In genomic region chr3:187989458-187990153, GRCh38 we compare ENCODE assay signal across 12 cellular contexts.
DNase-seq lines count a peak whose midpoint lies in the region; ATAC-seq and TF ChIP-seq lines count a peak whose summit lies in the region.
"Had no signal": no experiment of that assay in that cellular context is flagged by ENCODE, and none has a peak within 500 bp of the region (broad histone marks: within the 10 kb centered on the region; RNA-seq: fewer than 3 reads in every experiment).

No MANE protein-coding gene starts in this region.

- peak; percentile 13 for DNase-seq in activated naive CD4-positive, alpha-beta T cell treated with anti-CD3 and anti-CD28 coated beads, Interleukin-2, amount 10 ng/mL, durations not matched to agents 7 days and 5 days
- DNase-seq in activated naive CD4-positive, alpha-beta T cell treated with anti-CD3 and anti-CD28 coated beads, Interleukin-2, amount 50 U/mL, for 16 hours: no peak
- peak; percentile 95 for DNase-seq in NCI-H69 (lab: John Stamatoyannopoulos, UW)
- DNase-seq in upper lobe of right lung: no peak
- no peak for DNase-seq in effector memory CD4-positive, alpha-beta T cell
- no peak for DNase-seq in activated CD8-positive, alpha-beta memory T cell treated with anti-CD3 and anti-CD28 coated beads, Interleukin-2, amount 50 U/mL, for 4 hours
- DNase-seq in DMS114 treated with DMSO at 0.1 percent for 48 hours (lab: John Stamatoyannopoulos, UW; ENCODE audit: unreplicated experiment): no peak
- DNase-seq: activated CD8-positive, alpha-beta memory T cell treated with anti-CD3 and anti-CD28 coated beads, Interleukin-2, amount 10 ng/mL, durations not matched to agents 7 days and 5 days; naive thymus-derived CD4-positive, alpha-beta T cell; T-helper 9 cell had no signal

- H3K4me1 Mint-ChIP-seq in activated naive CD4-positive, alpha-beta T cell treated with anti-CD3 and anti-CD28 coated beads, Interleukin-2, amount 10 ng/mL, durations not matched to agents 7 days and 5 days: peaks cover 70% of the 10 kb centered on the region

- H3K27me3 Mint-ChIP-seq in activated naive CD4-positive, alpha-beta T cell treated with anti-CD3 and anti-CD28 coated beads, Interleukin-2, amount 10 ng/mL, durations not matched to agents 7 days and 5 days: peaks cover 5% of the 10 kb centered on the region
- H3K27me3 Mint-ChIP-seq: activated CD8-positive, alpha-beta memory T cell treated with anti-CD3 and anti-CD28 coated beads, Interleukin-2, amount 10 ng/mL, durations not matched to agents 7 days and 5 days; naive thymus-derived CD4-positive, alpha-beta T cell had no signal

- peaks cover 33% of the 10 kb centered on the region for H3K36me3 Mint-ChIP-seq in activated naive CD4-positive, alpha-beta T cell treated with anti-CD3 and anti-CD28 coated beads, Interleukin-2, amount 10 ng/mL, durations not matched to agents 7 days and 5 days
- H3K36me3 Mint-ChIP-seq: stimulated activated memory B cell treated with anti-CD40 and anti-IgM and Interleukin-4, amounts not matched to agents 10 μg/mL and 1 μg/mL and 100 μg/mL, for 72 hours had no signal

- no peak for TF ChIP-seq CTCF in upper lobe of right lung (IDR thresholded peaks at IDR 0.05)

- H3K4me3 Mint-ChIP-seq in activated naive CD4-positive, alpha-beta T cell treated with anti-CD3 and anti-CD28 coated beads, Interleukin-2, amount 10 ng/mL, durations not matched to agents 7 days and 5 days: no peak overlapping the region
- H3K4me3 Mint-ChIP-seq: activated CD8-positive, alpha-beta memory T cell treated with anti-CD3 and anti-CD28 coated beads, Interleukin-2, amount 10 ng/mL, durations not matched to agents 7 days and 5 days; stimulated activated memory B cell treated with anti-CD40 and anti-IgM and Interleukin-4, amounts not matched to agents 10 μg/mL and 1 μg/mL and 100 μg/mL, for 72 hours had no signal

- CTCF ChIA-PET in activated naive CD4-positive, alpha-beta T cell treated with anti-CD3 and anti-CD28 coated beads, Interleukin-2, amount 10 ng/mL, durations not matched to agents 7 days and 5 days (lab: Charles Lee): interaction anchor here (1.0 kb wide), 1 partner anchor 10 kb away, joined by 3 read pairs; no protein-coding TSS in a partner anchor

- peak overlapping the region; percentile 10 for H3K4me3 ChIP-seq in iPS-11a (ENCODE audit: low read depth, low read length)
- no peak overlapping the region for H3K4me3 ChIP-seq in upper lobe of right lung
- no peak overlapping the region for H3K4me3 ChIP-seq in effector memory CD4-positive, alpha-beta T cell (ENCODE audit: insufficient read depth, low read depth, low read length, poor library complexity, severe bottlenecking)

- ATAC-seq in upper lobe of right lung: peak; percentile 24
- ATAC-seq: activated CD8-positive, alpha-beta memory T cell treated with anti-CD3 and anti-CD28 coated beads, Interleukin-2, amount 10 ng/mL, durations not matched to agents 7 days and 5 days; naive thymus-derived CD4-positive, alpha-beta T cell; stimulated activated memory B cell treated with anti-CD40 and anti-IgM and Interleukin-4, amounts not matched to agents 10 μg/mL and 1 μg/mL and 100 μg/mL, for 72 hours had no signal

- intact Hi-C loops in upper lobe of right lung (cut with DNase I): no loop called here

- H3K27ac ChIP-seq in upper lobe of right lung: no peak overlapping the region
- no peak overlapping the region for H3K27ac ChIP-seq in effector memory CD4-positive, alpha-beta T cell (ENCODE audit: insufficient read depth, low read length, poor library complexity, severe bottlenecking)

- no peaks in the 10 kb centered on the region for H3K9me3 ChIP-seq in upper lobe of right lung
- no peaks in the 10 kb centered on the region for H3K9me3 ChIP-seq in effector memory CD4-positive, alpha-beta T cell (ENCODE audit: control insufficient read depth, low read length)

- no peak overlapping the region for H3K27ac Mint-ChIP-seq in activated naive CD4-positive, alpha-beta T cell treated with anti-CD3 and anti-CD28 coated beads, Interleukin-2, amount 10 ng/mL, durations not matched to agents 7 days and 5 days
- H3K27ac Mint-ChIP-seq: activated CD8-positive, alpha-beta memory T cell treated with anti-CD3 and anti-CD28 coated beads, Interleukin-2, amount 10 ng/mL, durations not matched to agents 7 days and 5 days; stimulated activated memory B cell treated with anti-CD40 and anti-IgM and Interleukin-4, amounts not matched to agents 10 μg/mL and 1 μg/mL and 100 μg/mL, for 72 hours had no signal

- peaks cover 23% of the 10 kb centered on the region for H3K9me3 Mint-ChIP-seq in activated naive CD4-positive, alpha-beta T cell treated with anti-CD3 and anti-CD28 coated beads, Interleukin-2, amount 10 ng/mL, durations not matched to agents 7 days and 5 days
- H3K9me3 Mint-ChIP-seq: stimulated activated memory B cell treated with anti-CD40 and anti-IgM and Interleukin-4, amounts not matched to agents 10 μg/mL and 1 μg/mL and 100 μg/mL, for 72 hours had no signal

- H3K4me1 ChIP-seq in upper lobe of right lung: no peaks in the 10 kb centered on the region
- peaks cover 32% of the 10 kb centered on the region for H3K4me1 ChIP-seq in effector memory CD4-positive, alpha-beta T cell (ENCODE audit: control insufficient read depth, insufficient read depth, low read length, poor library complexity, severe bottlenecking)

- H3K36me3 ChIP-seq in upper lobe of right lung: no peaks in the 10 kb centered on the region
- H3K36me3 ChIP-seq in effector memory CD4-positive, alpha-beta T cell (ENCODE audit: control insufficient read depth, insufficient read depth, low read length): no peaks in the 10 kb centered on the region

- H3K27me3 ChIP-seq in upper lobe of right lung: no peaks in the 10 kb centered on the region
- H3K27me3 ChIP-seq in effector memory CD4-positive, alpha-beta T cell (replicated peaks; ENCODE audit: control insufficient read depth, insufficient read depth, low read length, poor library complexity, severe bottlenecking): no peaks in the 10 kb centered on the region

Comparison
In these comparisons a context has a peak if more than half of its experiments do, and no peak if none do; other contexts are left out.
1. DNase-seq: peak in activated naive CD4-positive, alpha-beta T cell treated with anti-CD3 and anti-CD28 coated beads, Interleukin-2, amount 10 ng/mL, durations not matched to agents 7 days and 5 days (single experiment) and NCI-H69 (single experiment); none in activated naive CD4-positive, alpha-beta T cell treated with anti-CD3 and anti-CD28 coated beads, Interleukin-2, amount 50 U/mL, for 16 hours (single experiment), upper lobe of right lung (single experiment), effector memory CD4-positive, alpha-beta T cell (0 of 3), activated CD8-positive, alpha-beta memory T cell treated with anti-CD3 and anti-CD28 coated beads, Interleukin-2, amount 50 U/mL, for 4 hours (single experiment) and DMS114 treated with DMSO at 0.1 percent for 48 hours (single experiment).